In the genomic region with DNA sequence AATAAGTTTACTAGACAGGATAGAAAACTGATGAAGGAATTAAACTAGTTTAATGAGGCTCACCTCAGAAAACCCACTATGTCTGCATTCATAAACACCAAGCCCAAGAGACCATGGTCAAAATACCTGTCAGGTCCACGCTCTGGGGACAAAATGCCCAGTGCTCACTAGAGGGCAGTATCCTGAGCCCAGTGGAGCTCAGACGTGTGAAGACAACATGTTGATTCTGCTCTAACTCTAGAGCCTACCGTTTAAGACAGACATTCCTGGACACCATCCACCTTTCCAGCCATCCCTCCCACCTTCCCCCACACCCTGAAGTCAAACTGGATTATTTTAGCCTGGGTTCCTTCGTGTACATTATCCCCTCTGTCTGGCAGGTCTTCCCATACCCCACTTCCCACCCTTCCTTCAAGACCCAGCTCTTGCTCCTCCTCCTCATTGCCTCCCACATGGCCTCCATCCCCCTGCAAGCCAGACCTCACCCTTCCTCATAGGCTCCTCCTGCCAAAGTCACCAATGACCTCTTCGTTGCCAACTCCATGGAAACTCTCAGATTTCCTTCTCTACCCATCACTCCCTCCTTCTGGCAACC, we compare ENCODE assay signal across 8 cellular contexts.
DNase-seq lines count a peak whose midpoint lies in the region; ATAC-seq, FAIRE-seq and TF ChIP-seq lines count a peak whose summit lies in the region.

No MANE protein-coding gene starts in this region.

- no peak overlapping the region for H3K18ac ChIP-seq in mesenchymal stem cell (ENCODE audit: low read depth in 1 of 2, low read length in 2 of 2)

- no peak overlapping the region for H2BK5ac ChIP-seq in mesenchymal stem cell (ENCODE audit: low read depth, low read length, poor library complexity, severe bottlenecking)

- H3K4ac ChIP-seq in mesenchymal stem cell (ENCODE audit: low read depth in 1 of 2, low read length in 2 of 2) = no peak overlapping the region

- H4K91ac ChIP-seq in mesenchymal stem cell (ENCODE audit: low read length) = no peak overlapping the region

- no peak overlapping the region for H2AK5ac ChIP-seq in mesenchymal stem cell (ENCODE audit: low read length, severe bottlenecking)

- H3K36me3 ChIP-seq in mesenchymal stem cell (ENCODE audit: control insufficient read depth in 1 of 2, insufficient read depth in 2 of 2, low read depth in 1 of 2, low read length in 2 of 2) = no peaks in the 10 kb centered on the region

- H2BK15ac ChIP-seq in mesenchymal stem cell (ENCODE audit: low read depth, poor library complexity, severe bottlenecking) = no peak overlapping the region

- POLR2A ChIA-PET in AG04449 (lab: Yijun Ruan, JAX) = no interaction called here

- ATAC-seq in GM19467 (IDR thresholded peaks at IDR 0.05; ENCODE audit: unreplicated experiment) = no peak
- no peak for ATAC-seq in HG02852 (IDR thresholded peaks at IDR 0.05; ENCODE audit: unreplicated experiment)

- no peak overlapping the region for H2AFZ ChIP-seq in mesenchymal stem cell (ENCODE audit: low read depth, low read length)

- no peak overlapping the region for H3K9ac ChIP-seq in mesenchymal stem cell (ENCODE audit: low read length)

- no peaks in the 10 kb centered on the region for H3K9me3 ChIP-seq in mesenchymal stem cell (ENCODE audit: control insufficient read depth, low read length)

- no peak overlapping the region for H3K4me2 ChIP-seq in mesenchymal stem cell (ENCODE audit: low read length, poor library complexity, severe bottlenecking)

- peak; percentile 63 for TF ChIP-seq CTCF in AG04449 (IDR thresholded peaks at IDR 0.05; ENCODE audit: insufficient read depth, low read length, missing control alignments)
- TF ChIP-seq CTCF in cardiac fibroblast (IDR thresholded peaks at IDR 0.05; ENCODE audit: low read depth, low read length) = peak; percentile 66

- H3K79me1 ChIP-seq in mesenchymal stem cell (replicated peaks; ENCODE audit: low read length, poor library complexity, severe bottlenecking) = no peaks in the 10 kb centered on the region

- no peak for TF ChIP-seq POLR2A in GM12892 (IDR thresholded peaks at IDR 0.05; ENCODE audit: low read depth, low read length)

- H3K4me1 ChIP-seq in mesenchymal stem cell (ENCODE audit: control insufficient read depth, insufficient read depth, low read depth, low read length) = no peaks in the 10 kb centered on the region

- DNase-seq in AG04449 (ENCODE audit: low read depth, low spot score) (no peak), GM04504 (ENCODE audit: low read depth) (peak; percentile 3), NCI-H82 treated with DMSO at 0.1 percent for 48 hours (lab: John Stamatoyannopoulos, UW; ENCODE audit: unreplicated experiment) (peak; percentile 7), cardiac fibroblast (ENCODE audit: low read depth in 2 of 2) (peak; percentile 35 to 48), mesenchymal stem cell (peak; percentile 13), GM12892 (ENCODE audit: insufficient read length) (no peak)

- H2BK120ac ChIP-seq in mesenchymal stem cell (ENCODE audit: low read depth, low read length) = no peak overlapping the region

- H3K27me3 ChIP-seq in mesenchymal stem cell (ENCODE audit: control insufficient read depth in 1 of 2, insufficient read depth in 1 of 2, low read length in 2 of 2) = peaks cover 18 to 62% of the 10 kb centered on the region in 2 experiments

- CTCF ChIA-PET in AG04449 (lab: Yijun Ruan, JAX) = interaction anchor here (0.8 to 5.3 kb wide), 7 partner anchors 8 to 225 kb away, joined by 3 to 26 read pairs (median 5); no protein-coding TSS in a partner anchor

- H2BK12ac ChIP-seq in mesenchymal stem cell (ENCODE audit: low read length in 2 of 2) = no peak overlapping the region

- H3K23ac ChIP-seq in mesenchymal stem cell (ENCODE audit: low read length in 2 of 2) = no peak overlapping the region

- no peak overlapping the region for H3K27ac ChIP-seq in mesenchymal stem cell (ENCODE audit: low read length, poor library complexity, severe bottlenecking)

- FAIRE-seq in GM12892 (lab: Jason Lieb, UNC) = no peak

- H4K8ac ChIP-seq in mesenchymal stem cell (ENCODE audit: low read length) = no peak overlapping the region

- 34% methylated on average over 5 of the region's 5 CpGs for WGBS in mesenchymal stem cell

- no peak overlapping the region for H3K4me3 ChIP-seq in AG04449 (ENCODE audit: low read depth, low read length)
- H3K4me3 ChIP-seq in cardiac fibroblast (replicated peaks in 1 of 2; ENCODE audit: low read depth in 2 of 2, low read length in 2 of 2) = no peak overlapping the region
- H3K4me3 ChIP-seq in mesenchymal stem cell (ENCODE audit: insufficient read depth in 1 of 2, low read depth in 1 of 2, low read length in 2 of 2) = no peak overlapping the region

- H3K14ac ChIP-seq in mesenchymal stem cell (ENCODE audit: low read length in 2 of 2) = no peak overlapping the region

Comparison
In these comparisons a context has a peak if more than half of its experiments do, and no peak if none do; other contexts are left out.
1. DNase-seq: peak in GM04504 (single experiment), NCI-H82 treated with DMSO at 0.1 percent for 48 hours (single experiment), cardiac fibroblast (2 of 2) and mesenchymal stem cell (single experiment); none in AG04449 (single experiment) and GM12892 (single experiment).